ENCODE assay signal across 8 cellular contexts in the genomic region with DNA sequence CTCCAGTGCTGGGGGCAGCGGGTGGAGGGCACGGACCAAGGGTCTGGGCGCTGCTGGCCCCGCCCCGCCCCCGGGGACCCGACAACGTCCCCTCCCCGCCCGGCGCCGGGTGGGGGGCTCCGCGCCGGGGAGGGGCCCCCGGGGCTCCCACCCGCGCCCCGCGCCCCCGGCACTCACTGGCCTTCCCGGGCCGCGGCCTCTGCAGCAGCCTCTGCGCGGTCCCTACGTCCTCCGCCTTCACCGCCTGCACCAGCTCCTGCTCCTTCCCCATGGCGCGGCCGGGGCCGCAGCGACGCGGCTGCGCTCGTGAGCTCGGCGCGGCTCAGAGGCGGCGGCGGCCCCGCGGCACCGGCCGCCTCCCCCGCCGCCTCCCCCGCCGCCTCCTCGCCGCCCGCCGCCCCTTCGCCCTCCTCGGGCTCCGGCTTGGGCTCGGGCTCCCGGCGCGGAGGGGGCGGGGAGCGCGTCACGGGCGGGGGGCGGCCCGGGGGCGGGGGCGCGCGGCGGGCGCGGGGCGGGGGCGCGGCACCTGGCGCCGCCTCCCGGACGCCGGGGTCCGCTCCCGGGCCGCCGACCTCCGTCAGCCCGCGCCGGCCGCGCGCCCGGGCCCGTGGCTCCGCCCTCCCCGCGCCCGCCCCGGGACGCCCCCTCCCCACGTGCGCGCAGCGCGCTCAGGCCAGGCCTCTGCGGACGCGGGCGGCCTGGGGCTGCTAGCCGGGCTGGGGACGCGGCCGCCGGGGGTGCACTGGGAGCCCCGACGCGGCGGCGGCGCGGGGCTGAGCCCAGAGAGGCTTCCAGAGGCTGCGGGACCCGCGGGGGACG. TPM values are rescaled to one million over a fixed set of nuclear protein-coding genes. Genes with fewer than 3 reads are reported as not detected.
DNase-seq lines count a peak whose midpoint lies in the region; ATAC-seq and TF ChIP-seq lines count a peak whose summit lies in the region.

A gene with protein sequence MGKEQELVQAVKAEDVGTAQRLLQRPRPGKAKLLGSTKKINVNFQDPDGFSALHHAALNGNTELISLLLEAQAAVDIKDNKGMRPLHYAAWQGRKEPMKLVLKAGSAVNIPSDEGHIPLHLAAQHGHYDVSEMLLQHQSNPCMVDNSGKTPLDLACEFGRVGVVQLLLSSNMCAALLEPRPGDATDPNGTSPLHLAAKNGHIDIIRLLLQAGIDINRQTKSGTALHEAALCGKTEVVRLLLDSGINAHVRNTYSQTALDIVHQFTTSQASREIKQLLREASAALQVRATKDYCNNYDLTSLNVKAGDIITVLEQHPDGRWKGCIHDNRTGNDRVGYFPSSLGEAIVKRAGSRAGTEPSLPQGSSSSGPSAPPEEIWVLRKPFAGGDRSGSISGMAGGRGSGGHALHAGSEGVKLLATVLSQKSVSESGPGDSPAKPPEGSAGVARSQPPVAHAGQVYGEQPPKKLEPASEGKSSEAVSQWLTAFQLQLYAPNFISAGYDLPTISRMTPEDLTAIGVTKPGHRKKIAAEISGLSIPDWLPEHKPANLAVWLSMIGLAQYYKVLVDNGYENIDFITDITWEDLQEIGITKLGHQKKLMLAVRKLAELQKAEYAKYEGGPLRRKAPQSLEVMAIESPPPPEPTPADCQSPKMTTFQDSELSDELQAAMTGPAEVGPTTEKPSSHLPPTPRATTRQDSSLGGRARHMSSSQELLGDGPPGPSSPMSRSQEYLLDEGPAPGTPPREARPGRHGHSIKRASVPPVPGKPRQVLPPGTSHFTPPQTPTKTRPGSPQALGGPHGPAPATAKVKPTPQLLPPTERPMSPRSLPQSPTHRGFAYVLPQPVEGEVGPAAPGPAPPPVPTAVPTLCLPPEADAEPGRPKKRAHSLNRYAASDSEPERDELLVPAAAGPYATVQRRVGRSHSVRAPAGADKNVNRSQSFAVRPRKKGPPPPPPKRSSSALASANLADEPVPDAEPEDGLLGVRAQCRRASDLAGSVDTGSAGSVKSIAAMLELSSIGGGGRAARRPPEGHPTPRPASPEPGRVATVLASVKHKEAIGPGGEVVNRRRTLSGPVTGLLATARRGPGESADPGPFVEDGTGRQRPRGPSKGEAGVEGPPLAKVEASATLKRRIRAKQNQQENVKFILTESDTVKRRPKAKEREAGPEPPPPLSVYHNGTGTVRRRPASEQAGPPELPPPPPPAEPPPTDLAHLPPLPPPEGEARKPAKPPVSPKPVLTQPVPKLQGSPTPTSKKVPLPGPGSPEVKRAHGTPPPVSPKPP (N-terminal part only) (minus strand): TSS at position 444 of the 819 bp plus-strand sequence. CDS start 173 bp downstream, at position 271.

- H3K27me3 Mint-ChIP-seq in dendritic cell treated with granulocyte-macrophage colony-stimulating factor and Interleukin-4, amounts not matched to agents 40 ng/mL and 50 ng/mL, for 4 days: peaks cover 72% of the 10 kb centered on the region

- H3K36me3 Mint-ChIP-seq in dendritic cell treated with granulocyte-macrophage colony-stimulating factor and Interleukin-4, amounts not matched to agents 40 ng/mL and 50 ng/mL, for 4 days (ENCODE audit: low read depth): no peaks in the 10 kb centered on the region

- no peak for ATAC-seq in HG03521 (IDR thresholded peaks at IDR 0.05; ENCODE audit: unreplicated experiment)

- intact Hi-C loops in dendritic cell treated with granulocyte-macrophage colony-stimulating factor and Interleukin-4, amounts not matched to agents 40 ng/mL and 50 ng/mL, for 4 days (cut with micrococcal nuclease): no loop called here

- TF ChIP-seq POLR2A in NB4 (IDR thresholded peaks at IDR 0.05; ENCODE audit: extremely low read depth, insufficient read length): no peak

- H3K27ac Mint-ChIP-seq in dendritic cell treated with granulocyte-macrophage colony-stimulating factor and Interleukin-4, amounts not matched to agents 40 ng/mL and 50 ng/mL, for 4 days: no peak within 1 kb of the TSS

- no peak within 1 kb of the TSS for H3K4me3 ChIP-seq in NB4 (ENCODE audit: low read depth, low read length)

- no peaks in the 10 kb centered on the region for H3K9me3 Mint-ChIP-seq in dendritic cell treated with granulocyte-macrophage colony-stimulating factor and Interleukin-4, amounts not matched to agents 40 ng/mL and 50 ng/mL, for 4 days

- peak; percentile 38 for DNase-seq in EH (ENCODE audit: low read depth)
- peak; percentile 55 for DNase-seq in NB4 (ENCODE audit: low read depth)
- DNase-seq in occipital lobe (lab: John Stamatoyannopoulos, UW): no peak
- DNase-seq in NCI-H446 treated with DMSO at 0.1 percent for 48 hours (lab: John Stamatoyannopoulos, UW): no peak
- DNase-seq in hippocampal formation (lab: John Stamatoyannopoulos, UW): no peak
- no peak for DNase-seq in SHP77 (lab: John Stamatoyannopoulos, UW)

- TF ChIP-seq CTCF in NB4 (IDR thresholded peaks at IDR 0.05; ENCODE audit: low read depth, low read length): no peak

- no peaks in the 10 kb centered on the region for H3K4me1 Mint-ChIP-seq in dendritic cell treated with granulocyte-macrophage colony-stimulating factor and Interleukin-4, amounts not matched to agents 40 ng/mL and 50 ng/mL, for 4 days (ENCODE audit: low read depth)

- peak within 1 kb of the TSS; percentile 68 for H3K4me3 Mint-ChIP-seq in dendritic cell treated with granulocyte-macrophage colony-stimulating factor and Interleukin-4, amounts not matched to agents 40 ng/mL and 50 ng/mL, for 4 days

RNA-seq across cellular contexts. Expression of the gene that starts here (rescaled TPM):
- total RNA-seq in occipital lobe: 23.6 TPM

Comparison
In these comparisons a context has a peak if more than half of its experiments do, and no peak if none do; other contexts are left out.
1. DNase-seq: peak in EH (single experiment) and NB4 (single experiment); none in occipital lobe (single experiment), NCI-H446 treated with DMSO at 0.1 percent for 48 hours (single experiment), hippocampal formation (0 of 2) and SHP77 (0 of 2).